Comparison of ENCODE assay signal across 26 cellular contexts in the genomic region with DNA sequence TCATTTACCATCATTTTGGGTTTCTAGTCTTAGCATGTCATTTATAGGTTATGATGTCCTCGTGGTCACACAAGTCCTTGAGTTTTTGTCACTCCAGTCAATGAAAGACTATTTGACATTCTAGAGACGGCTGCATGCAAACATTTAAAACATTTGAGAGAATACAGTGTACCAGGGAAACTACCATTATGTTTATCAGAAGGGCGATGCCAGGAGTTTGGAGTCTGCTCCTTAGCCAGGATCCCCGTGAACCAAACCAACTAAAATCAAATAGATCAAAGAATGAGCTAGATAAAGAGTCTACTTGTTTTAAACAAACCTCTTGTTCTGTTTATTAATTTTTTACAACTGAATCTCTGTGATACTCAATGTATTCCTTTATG.
"Had no signal": no experiment of that assay in that cellular context is flagged by ENCODE, and none has a peak within 500 bp of the region (broad histone marks: within the 10 kb centered on the region; RNA-seq: fewer than 3 reads in every experiment).

No MANE protein-coding gene starts in this region.

- H3K36me3 ChIP-seq: pancreas, spleen, stomach, thoracic aorta, transverse colon had no signal

- H3K27ac ChIP-seq: foreskin keratinocyte, hepatocyte, pancreas, stomach, thoracic aorta, transverse colon had no signal

- H3K9me3 ChIP-seq: pancreas, spleen, stomach, thoracic aorta, transverse colon had no signal

- H3K4me3 ChIP-seq: hepatocyte, lung, pancreas, spleen, stomach, thoracic aorta, transverse colon had no signal

- H3K79me2 ChIP-seq: hepatocyte had no signal

- DNase-seq: effector CD4-positive, alpha-beta T cell; endodermal cell; foreskin keratinocyte; head of caudate nucleus; kidney; left cardiac atrium; left ventricle myocardium superior; mesenchymal stem cell; midbrain; occipital lobe; pancreas; retina; spleen; stimulated activated CD4-positive, alpha-beta T cell treated with anti-CD3 and anti-CD28 coated beads, Interleukin-15, amount 100 ng/mL, for 24 hours; stimulated activated CD4-positive, alpha-beta T cell treated with anti-CD3 and anti-CD28 coated beads, Interleukin-1b, Interleukin-23, amount 100 ng/mL, for 48 hours; stimulated activated CD4-positive, alpha-beta T cell treated with anti-CD3 and anti-CD28 coated beads, Interleukin-4, amount 100 ng/mL, for 24 hours; stomach; substantia nigra; transverse colon had no signal

- H3K4me2 ChIP-seq: hepatocyte had no signal

- H3K36me3 Mint-ChIP-seq: stimulated activated memory B cell treated with anti-CD40 and anti-IgM and Interleukin-4, amounts not matched to agents 10 μg/mL and 1 μg/mL and 100 μg/mL, for 72 hours had no signal

- H3K27me3 ChIP-seq: foreskin keratinocyte, hepatocyte, pancreas, spleen, stomach, transverse colon had no signal

- H3K4me1 Mint-ChIP-seq: nephron had no signal

- H3K27me3 Mint-ChIP-seq: stimulated activated memory B cell treated with anti-CD40 and anti-IgM and Interleukin-4, amounts not matched to agents 10 μg/mL and 1 μg/mL and 100 μg/mL, for 72 hours had no signal

- ATAC-seq: foreskin keratinocyte, left cardiac atrium, left ventricle myocardium superior, sciatic nerve had no signal

- H2AFZ ChIP-seq: hepatocyte had no signal

- H3K4me1 ChIP-seq: foreskin keratinocyte, pancreas, stomach, transverse colon had no signal

- H3K9me3 Mint-ChIP-seq: endodermal cell; nephron; stimulated activated memory B cell treated with anti-CD40 and anti-IgM and Interleukin-4, amounts not matched to agents 10 μg/mL and 1 μg/mL and 100 μg/mL, for 72 hours had no signal

- H3K4me3 Mint-ChIP-seq: endodermal cell; nephron; stimulated activated memory B cell treated with anti-CD40 and anti-IgM and Interleukin-4, amounts not matched to agents 10 μg/mL and 1 μg/mL and 100 μg/mL, for 72 hours had no signal

- H3K27ac Mint-ChIP-seq: endodermal cell; nephron; progenitor cell of endocrine pancreas; stimulated activated memory B cell treated with anti-CD40 and anti-IgM and Interleukin-4, amounts not matched to agents 10 μg/mL and 1 μg/mL and 100 μg/mL, for 72 hours had no signal
